ENCODE assay signal across 16 cellular contexts in genomic region chr10:42977032-42977416, GRCh38.
A peak's percentile ranks its signal among the peaks of the same experiment; 100 is the strongest.
DNase-seq lines count a peak whose midpoint lies in the region; ATAC-seq and TF ChIP-seq lines count a peak whose summit lies in the region.
"Had no signal": no experiment of that assay in that cellular context is flagged by ENCODE, and none has a peak within 500 bp of the region (broad histone marks: within the 10 kb centered on the region; RNA-seq: fewer than 3 reads in every experiment).

No MANE protein-coding gene starts in this region.

- CTCF ChIA-PET in activated CD8-positive, alpha-beta memory T cell treated with anti-CD3 and anti-CD28 coated beads, Interleukin-2, amount 10 ng/mL, durations not matched to agents 7 days and 5 days (lab: Charles Lee): no interaction called here

- H3K27ac Mint-ChIP-seq in activated CD8-positive, alpha-beta memory T cell treated with anti-CD3 and anti-CD28 coated beads, Interleukin-2, amount 10 ng/mL, durations not matched to agents 7 days and 5 days: no peak overlapping the region
- H3K27ac Mint-ChIP-seq in endodermal cell: no peak overlapping the region
- H3K27ac Mint-ChIP-seq in osteocyte (ENCODE audit: unreplicated experiment): no peak overlapping the region
- H3K27ac Mint-ChIP-seq: CD14-positive monocyte, HFFc6 had no signal

- H3K27me3 Mint-ChIP-seq in activated CD8-positive, alpha-beta memory T cell treated with anti-CD3 and anti-CD28 coated beads, Interleukin-2, amount 10 ng/mL, durations not matched to agents 7 days and 5 days: no peaks in the 10 kb centered on the region
- no peaks in the 10 kb centered on the region for H3K27me3 Mint-ChIP-seq in endodermal cell (ENCODE audit: insufficient read depth)
- peaks cover 5% of the 10 kb centered on the region for H3K27me3 Mint-ChIP-seq in osteocyte (ENCODE audit: unreplicated experiment)

- H3K36me3 ChIP-seq in endodermal cell (ENCODE audit: control insufficient read depth, insufficient read depth, low read length): no peaks in the 10 kb centered on the region
- no peaks in the 10 kb centered on the region for H3K36me3 ChIP-seq in sigmoid colon
- H3K36me3 ChIP-seq in gastrocnemius medialis: no peaks in the 10 kb centered on the region
- H3K36me3 ChIP-seq: MG63 had no signal

- H3K4me1 Mint-ChIP-seq in activated CD8-positive, alpha-beta memory T cell treated with anti-CD3 and anti-CD28 coated beads, Interleukin-2, amount 10 ng/mL, durations not matched to agents 7 days and 5 days: no peaks in the 10 kb centered on the region
- H3K4me1 Mint-ChIP-seq in endodermal cell (no peaks in the 10 kb centered on the region), osteocyte (ENCODE audit: unreplicated experiment) (no peaks in the 10 kb centered on the region)

- no peak for ATAC-seq in activated CD8-positive, alpha-beta memory T cell treated with anti-CD3 and anti-CD28 coated beads, Interleukin-2, amount 10 ng/mL, durations not matched to agents 7 days and 5 days
- no peak for ATAC-seq in gastrocnemius medialis
- ATAC-seq: A549 had no signal

- intact Hi-C loops in sigmoid colon (cut with DNase I) (no loop called here), gastrocnemius medialis (cut with DNase I; ENCODE audit: low total_unique reads) (no loop called here)

- H3K4me3 ChIP-seq in HL-60 (replicated peaks; ENCODE audit: insufficient read depth, low read length) (no peak overlapping the region; the same call in 1 of the 2 replicates), endodermal cell (ENCODE audit: low read length) (no peak overlapping the region), sigmoid colon (no peak overlapping the region), gastrocnemius medialis (no peak overlapping the region)
- H3K4me3 ChIP-seq: A549, MG63 had no signal

- H3K9ac ChIP-seq in endodermal cell (ENCODE audit: extremely low read depth, low read length, poor library complexity, severe bottlenecking): no peak overlapping the region

- no peaks in the 10 kb centered on the region for H3K9me3 Mint-ChIP-seq in activated CD8-positive, alpha-beta memory T cell treated with anti-CD3 and anti-CD28 coated beads, Interleukin-2, amount 10 ng/mL, durations not matched to agents 7 days and 5 days (ENCODE audit: low read depth)
- H3K9me3 Mint-ChIP-seq in endodermal cell (no peaks in the 10 kb centered on the region), osteocyte (ENCODE audit: unreplicated experiment) (no peaks in the 10 kb centered on the region)
- H3K9me3 Mint-ChIP-seq: CD14-positive monocyte, HFFc6 had no signal

- TF ChIP-seq CTCF in HL-60 (IDR thresholded peaks at IDR 0.05; ENCODE audit: insufficient read depth, low read length): no peak
- no peak for TF ChIP-seq CTCF in endodermal cell (conservative IDR thresholded peaks at IDR 0.05)
- TF ChIP-seq CTCF in sigmoid colon (IDR thresholded peaks at IDR 0.05): no peak
- TF ChIP-seq CTCF in osteocyte (IDR thresholded peaks at IDR 0.05): no peak
- no peak for TF ChIP-seq CTCF in gastrocnemius medialis (IDR thresholded peaks at IDR 0.05 in 4 of 5, conservative IDR thresholded peaks at IDR 0.05 in 1 of 5)

- in situ Hi-C loops in gastrocnemius medialis (cut with MboI; ENCODE audit: low sequenced_read_pairs in 4 of 4): no loop called here

- WGBS in endodermal cell (ENCODE audit: insufficient coverage in 1 of 2, insufficient read length in 1 of 2), 2 experiments: 60 to 95% methylated on average over 1 to 5 of the region's 5 CpGs
- WGBS in sigmoid colon, 2 donors: 79 to 88% methylated on average over 5 of the region's 5 CpGs

- H3K27ac ChIP-seq in HL-60 (replicated peaks): peak overlapping the region; percentile 97
- H3K27ac ChIP-seq in endodermal cell (ENCODE audit: low read depth, low read length): no peak overlapping the region
- H3K27ac ChIP-seq in sigmoid colon: no peak overlapping the region
- H3K27ac ChIP-seq in gastrocnemius medialis: no peak overlapping the region
- H3K27ac ChIP-seq: A549 had no signal

- H3K4me1 ChIP-seq in endodermal cell (ENCODE audit: control insufficient read depth, insufficient read depth, low read length) (no peaks in the 10 kb centered on the region), sigmoid colon (no peaks in the 10 kb centered on the region), gastrocnemius medialis (no peaks in the 10 kb centered on the region)
- H3K4me1 ChIP-seq: A549 had no signal

- no peaks in the 10 kb centered on the region for H3K36me3 Mint-ChIP-seq in activated CD8-positive, alpha-beta memory T cell treated with anti-CD3 and anti-CD28 coated beads, Interleukin-2, amount 10 ng/mL, durations not matched to agents 7 days and 5 days
- H3K36me3 Mint-ChIP-seq in endodermal cell (ENCODE audit: low read depth): no peaks in the 10 kb centered on the region
- no peaks in the 10 kb centered on the region for H3K36me3 Mint-ChIP-seq in osteocyte (ENCODE audit: unreplicated experiment)
- H3K36me3 Mint-ChIP-seq: CD14-positive monocyte had no signal

- TF ChIP-seq EP300 in sigmoid colon (IDR thresholded peaks at IDR 0.05): no peak

- TF ChIP-seq POLR2A in sigmoid colon (IDR thresholded peaks at IDR 0.05): no peak
- TF ChIP-seq POLR2A in gastrocnemius medialis (IDR thresholded peaks at IDR 0.05): no peak

- H3K9me3 ChIP-seq in endodermal cell (ENCODE audit: control insufficient read depth, low read length): no peaks in the 10 kb centered on the region
- H3K9me3 ChIP-seq in sigmoid colon: no peaks in the 10 kb centered on the region
- H3K9me3 ChIP-seq in gastrocnemius medialis: no peaks in the 10 kb centered on the region
- H3K9me3 ChIP-seq: A549, MG63 had no signal

- H3K27me3 ChIP-seq in HL-60 (ENCODE audit: insufficient read depth, poor library complexity, severe bottlenecking): no peaks in the 10 kb centered on the region
- H3K27me3 ChIP-seq in endodermal cell (ENCODE audit: control insufficient read depth, insufficient read depth, low read length, poor library complexity, severe bottlenecking): no peaks in the 10 kb centered on the region
- no peaks in the 10 kb centered on the region for H3K27me3 ChIP-seq in sigmoid colon
- H3K27me3 ChIP-seq in gastrocnemius medialis: no peaks in the 10 kb centered on the region
- H3K27me3 ChIP-seq: MG63 had no signal

- DNase-seq in activated CD8-positive, alpha-beta memory T cell treated with anti-CD3 and anti-CD28 coated beads for 24 hours: peak; percentile 28
- DNase-seq in activated CD8-positive, alpha-beta memory T cell treated with anti-CD3 and anti-CD28 coated beads, Interleukin-2, amount 10 ng/mL, durations not matched to agents 7 days and 5 days: no peak
- DNase-seq in HL-60 (ENCODE audit: low read depth in 1 of 2, low spot score in 1 of 2) (no peak), endodermal cell (peak; percentile 26), sigmoid colon (peak; percentile 33), osteocyte (ENCODE audit: extremely low spot score, unreplicated experiment) (no peak), gastrocnemius medialis (no peak)
- no peak for DNase-seq in activated CD4-positive, CD25-positive, alpha-beta regulatory T cell (lab: John Stamatoyannopoulos, UW)
- DNase-seq: COR-L47, HFFc6, MG63, NCI-H187 treated with DMSO at 0.1 percent for 48 hours, NCI-H2171 treated with DMSO at 0.1 percent for 48 hours, NCI-H82 had no signal

- H3K4me3 Mint-ChIP-seq in activated CD8-positive, alpha-beta memory T cell treated with anti-CD3 and anti-CD28 coated beads, Interleukin-2, amount 10 ng/mL, durations not matched to agents 7 days and 5 days: no peak overlapping the region
- H3K4me3 Mint-ChIP-seq in endodermal cell (no peak overlapping the region), osteocyte (ENCODE audit: unreplicated experiment) (no peak overlapping the region)
- H3K4me3 Mint-ChIP-seq: CD14-positive monocyte, HFFc6 had no signal

Comparison
In these comparisons a context has a peak if more than half of its experiments do, and no peak if none do; other contexts are left out.
1. DNase-seq: peak in activated CD8-positive, alpha-beta memory T cell treated with anti-CD3 and anti-CD28 coated beads for 24 hours (single experiment), endodermal cell (single experiment) and sigmoid colon (single experiment); none in activated CD8-positive, alpha-beta memory T cell treated with anti-CD3 and anti-CD28 coated beads, Interleukin-2, amount 10 ng/mL, durations not matched to agents 7 days and 5 days (single experiment), HL-60 (0 of 2), activated CD4-positive, CD25-positive, alpha-beta regulatory T cell (0 of 4), osteocyte (single experiment) and gastrocnemius medialis (0 of 2).